In the genomic region with DNA sequence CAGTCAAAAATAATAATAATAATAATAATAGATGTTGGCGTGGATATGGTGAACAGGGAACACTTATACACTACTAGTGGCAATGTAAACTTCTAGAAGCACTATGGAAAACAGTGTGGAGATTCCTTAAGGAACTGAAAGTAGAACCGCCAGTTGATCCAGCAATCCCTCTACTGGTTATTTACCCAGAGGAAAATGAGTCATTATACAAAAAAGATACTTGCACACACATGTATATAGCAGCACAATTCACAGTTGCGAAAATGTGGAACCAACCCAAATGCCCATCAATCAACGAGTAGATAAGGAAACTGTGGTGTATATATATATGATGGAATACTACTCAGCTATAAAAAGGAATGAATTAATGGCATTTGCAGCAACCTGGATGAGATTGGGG, we compare ENCODE assay signal across 17 cellular contexts.
"Had no signal": no experiment of that assay in that cellular context is flagged by ENCODE, and none has a peak within 500 bp of the region (broad histone marks: within the 10 kb centered on the region; RNA-seq: fewer than 3 reads in every experiment).

No MANE protein-coding gene starts in this region.

- H3K4me3 Mint-ChIP-seq: endodermal cell; naive thymus-derived CD8-positive, alpha-beta T cell had no signal

- H3K4me1 ChIP-seq: gastrocnemius medialis, stomach, transverse colon had no signal

- ATAC-seq: esophagus mucosa; gastrocnemius medialis; mucosa of descending colon; naive thymus-derived CD8-positive, alpha-beta T cell had no signal

- H3K9me3 Mint-ChIP-seq: endodermal cell had no signal

- H3K9me3 ChIP-seq: gastrocnemius medialis, mucosa of descending colon, stomach, thoracic aorta, transverse colon had no signal

- H3K4me3 ChIP-seq: coronary artery, gastrocnemius medialis, heart right ventricle, mucosa of descending colon, stomach, thoracic aorta, transverse colon had no signal

- H3K27ac ChIP-seq: coronary artery, stomach, transverse colon had no signal

- DNase-seq: effector CD4-positive, alpha-beta T cell; endodermal cell; gastrocnemius medialis; heart right ventricle; hypothalamus; kidney glomerular epithelial cell; mucosa of descending colon; naive thymus-derived CD8-positive, alpha-beta T cell; posterior cingulate gyrus; stimulated activated CD4-positive, alpha-beta T cell treated with anti-CD3 and anti-CD28 coated beads, Interleukin-2, amount 100 ng/mL, for 24 hours; stimulated activated naive CD4-positive, alpha-beta T cell; stomach; substantia nigra; transverse colon had no signal

- H3K27me3 ChIP-seq: gastrocnemius medialis, heart right ventricle, stomach, transverse colon had no signal

- H3K36me3 ChIP-seq: gastrocnemius medialis, heart right ventricle, stomach, thoracic aorta, transverse colon had no signal

- H3K36me3 Mint-ChIP-seq: naive thymus-derived CD8-positive, alpha-beta T cell had no signal

- H3K27ac Mint-ChIP-seq: endodermal cell; naive thymus-derived CD8-positive, alpha-beta T cell had no signal
